Comparison of ENCODE assay signal across 16 cellular contexts in the genomic region with DNA sequence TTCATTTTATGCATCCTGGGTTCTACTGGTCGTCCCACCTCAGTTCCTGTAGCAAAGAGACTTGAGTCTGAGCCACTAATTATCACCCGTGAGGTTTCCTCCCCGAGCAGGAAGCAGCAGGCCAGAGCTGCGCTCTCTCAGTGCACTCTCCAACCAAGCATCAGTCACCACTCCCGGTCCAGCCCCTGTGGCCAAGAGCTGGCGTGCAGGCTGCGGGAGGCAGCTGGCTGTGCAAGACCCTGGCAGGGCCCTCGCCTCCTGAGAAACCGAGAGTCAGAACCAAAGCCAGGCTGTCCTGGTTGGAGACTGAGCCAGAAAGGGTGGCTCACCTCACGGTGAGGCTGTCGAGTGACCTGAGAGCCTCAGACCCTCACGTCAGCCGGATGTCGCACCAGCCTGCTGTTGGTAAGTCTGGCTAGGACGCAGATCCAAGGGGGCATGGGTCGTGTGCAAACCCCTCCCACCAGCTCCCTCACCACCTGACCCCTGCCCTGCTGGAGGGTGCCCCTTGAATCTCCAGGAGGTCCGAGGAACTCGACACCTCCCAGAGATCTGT. TPM values are rescaled to one million over a fixed set of nuclear protein-coding genes. Genes with fewer than 3 reads are reported as not detected.
DNase-seq lines count a peak whose midpoint lies in the region; ATAC-seq and TF ChIP-seq lines count a peak whose summit lies in the region.
"Had no signal": no experiment of that assay in that cellular context is flagged by ENCODE, and none has a peak within 500 bp of the region (broad histone marks: within the 10 kb centered on the region; RNA-seq: fewer than 3 reads in every experiment).

No MANE protein-coding gene starts in this region.

- H3K4me1 Mint-ChIP-seq in endothelial cell (ENCODE audit: unreplicated experiment), result peaks cover 17% of the 10 kb centered on the region
- H3K4me1 Mint-ChIP-seq: activated CD4-positive, alpha-beta T cell treated with anti-CD3 and anti-CD28 coated beads, Interleukin-2, amount 10 ng/mL, durations not matched to agents 7 days and 5 days had no signal

- H3K4me3 ChIP-seq in skeletal muscle cell (ENCODE audit: low read depth, low read length), result peak overlapping the region; percentile 12
- H3K4me3 ChIP-seq: hepatocyte, sigmoid colon had no signal

- H3K9me3 Mint-ChIP-seq in endothelial cell (ENCODE audit: unreplicated experiment), result no peaks in the 10 kb centered on the region
- H3K9me3 Mint-ChIP-seq: activated CD4-positive, alpha-beta T cell treated with anti-CD3 and anti-CD28 coated beads, Interleukin-2, amount 10 ng/mL, durations not matched to agents 7 days and 5 days; activated T-cell treated with anti-CD3 and anti-CD28 coated beads, Interleukin-2, amount 50 U/mL, for 72 hours; neural crest cell had no signal

- H3K27me3 Mint-ChIP-seq in endothelial cell (ENCODE audit: unreplicated experiment), result peaks cover 4% of the 10 kb centered on the region

- H3K4me3 Mint-ChIP-seq in endothelial cell (ENCODE audit: unreplicated experiment), result no peak overlapping the region
- H3K4me3 Mint-ChIP-seq: activated CD4-positive, alpha-beta T cell treated with anti-CD3 and anti-CD28 coated beads, Interleukin-2, amount 10 ng/mL, durations not matched to agents 7 days and 5 days; activated T-cell treated with anti-CD3 and anti-CD28 coated beads, Interleukin-2, amount 50 U/mL, for 72 hours; neural crest cell had no signal

- H3K36me3 Mint-ChIP-seq in endothelial cell (ENCODE audit: low read depth, unreplicated experiment), result peaks cover 4% of the 10 kb centered on the region

- no peak for ATAC-seq in GM18870 (IDR thresholded peaks at IDR 0.05; ENCODE audit: unreplicated experiment)
- ATAC-seq: activated T-cell treated with anti-CD3 and anti-CD28 coated beads, Interleukin-2, amount 50 U/mL, for 72 hours had no signal

- no peak overlapping the region for H3K27ac Mint-ChIP-seq in endothelial cell (ENCODE audit: unreplicated experiment)
- H3K27ac Mint-ChIP-seq: activated CD4-positive, alpha-beta T cell treated with anti-CD3 and anti-CD28 coated beads, Interleukin-2, amount 10 ng/mL, durations not matched to agents 7 days and 5 days; activated T-cell treated with anti-CD3 and anti-CD28 coated beads, Interleukin-2, amount 50 U/mL, for 72 hours had no signal

- DNase-seq in GDM1 (lab: John Stamatoyannopoulos, UW) (peak; percentile 8), NCI-H69 (lab: John Stamatoyannopoulos, UW) (peak; percentile 83), endothelial cell (ENCODE audit: low spot score) (peak; percentile 31), skeletal muscle cell (ENCODE audit: low read depth) (peak; percentile 76), NCI-H2107 (lab: John Stamatoyannopoulos, UW) (no peak), NCI-H146 (lab: John Stamatoyannopoulos, UW) (no peak)
- no peak for DNase-seq in stimulated activated CD4-positive, alpha-beta T cell treated with anti-CD3 and anti-CD28 coated beads, Interleukin-12 subunit alpha, Interleukin-12 subunit beta, amount 100 ng/mL, for 4 hours
- DNase-seq: activated CD4-positive, alpha-beta T cell treated with anti-CD3 and anti-CD28 coated beads, Interleukin-2, amount 10 ng/mL, durations not matched to agents 7 days and 5 days; activated T-cell treated with anti-CD3 and anti-CD28 coated beads, Interleukin-2, amount 50 U/mL, for 72 hours; COR-L47; NCI-H2029; OCI-M1; sigmoid colon had no signal

- no peak for TF ChIP-seq CTCF in endothelial cell (IDR thresholded peaks at IDR 0.05; ENCODE audit: unreplicated experiment)

RNA-seq across cellular contexts. Expression of gene STEAP3, which starts 7.1 kb away (rescaled TPM):
- total RNA-seq in endothelial cell (ENCODE audit: unreplicated experiment), result 17.9 TPM

Comparison
In these comparisons a context has a peak if more than half of its experiments do, and no peak if none do; other contexts are left out.
1. DNase-seq: peak in GDM1 (single experiment), NCI-H69 (single experiment), endothelial cell (single experiment) and skeletal muscle cell (single experiment); none in stimulated activated CD4-positive, alpha-beta T cell treated with anti-CD3 and anti-CD28 coated beads, Interleukin-12 subunit alpha, Interleukin-12 subunit beta, amount 100 ng/mL, for 4 hours (single experiment), NCI-H2107 (single experiment) and NCI-H146 (single experiment).